ENCODE assay signal across 10 cellular contexts in the genomic region with DNA sequence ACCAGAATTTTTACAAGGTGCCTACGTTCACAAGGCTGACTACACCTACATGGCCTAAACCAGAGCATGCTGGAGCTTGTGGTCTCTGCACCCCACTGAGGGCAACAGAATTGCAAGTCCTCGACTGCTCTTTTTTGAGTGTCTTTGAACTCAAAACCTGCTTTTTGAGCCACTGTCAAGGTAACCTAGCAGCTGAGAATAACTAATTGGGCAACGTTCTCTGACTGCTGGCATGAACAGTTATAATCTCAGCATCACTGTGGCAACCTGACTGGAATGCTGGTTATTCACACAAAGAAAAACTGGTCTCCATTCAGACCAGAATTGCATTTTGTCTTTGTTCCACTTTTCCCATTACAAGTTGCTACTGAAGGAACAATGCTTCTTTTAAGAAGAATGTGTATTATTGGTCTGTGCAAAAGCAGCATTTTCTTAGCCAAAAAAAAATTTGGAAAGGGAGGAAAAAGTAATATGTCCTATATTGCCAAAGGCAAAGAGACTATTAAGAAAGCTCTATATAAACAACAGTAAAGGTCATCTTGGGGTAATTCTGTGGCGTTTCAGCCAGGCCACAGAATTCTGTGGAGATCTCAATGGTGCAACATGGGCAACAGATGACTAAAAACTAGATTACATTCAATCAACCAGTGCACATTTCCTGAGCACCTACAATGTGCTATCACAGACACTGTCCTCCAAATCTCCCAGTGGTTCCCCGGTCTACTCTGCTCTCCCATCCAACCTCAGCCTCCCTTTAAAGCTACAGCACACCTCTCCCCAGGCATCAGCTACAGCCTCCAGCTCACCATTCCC.
DNase-seq lines count a peak whose midpoint lies in the region; ATAC-seq lines count a peak whose summit lies in the region.
"Had no signal": no experiment of that assay in that cellular context is flagged by ENCODE, and none has a peak within 500 bp of the region (broad histone marks: within the 10 kb centered on the region; RNA-seq: fewer than 3 reads in every experiment).

No MANE protein-coding gene starts in this region.

- ATAC-seq in GM21515 (IDR thresholded peaks at IDR 0.05; ENCODE audit: unreplicated experiment) (no peak), HG03439 (IDR thresholded peaks at IDR 0.05; ENCODE audit: unreplicated experiment) (no peak)

- DNase-seq in AG20443 (ENCODE audit: low spot score): peak; percentile 53
- DNase-seq in HCEC 1CT: peak; percentile 53
- peak; percentile 88 for DNase-seq in astrocyte of the hippocampus (ENCODE audit: low read depth, low spot score)
- peak; percentile 20 for DNase-seq in kidney tubule cell (ENCODE audit: low spot score)
- DNase-seq in stimulated activated CD4-positive, alpha-beta T cell treated with anti-CD3 and anti-CD28 coated beads, Interleukin-2, amount 100 ng/mL, for 24 hours: no peak
- DNase-seq in NCI-H526 (lab: John Stamatoyannopoulos, UW): no peak
- DNase-seq: NCI-H1436, ovary had no signal

Comparison
In these comparisons a context has a peak if more than half of its experiments do, and no peak if none do; other contexts are left out.
1. DNase-seq: peak in AG20443 (single experiment), HCEC 1CT (single experiment), astrocyte of the hippocampus (single experiment) and kidney tubule cell (single experiment); none in stimulated activated CD4-positive, alpha-beta T cell treated with anti-CD3 and anti-CD28 coated beads, Interleukin-2, amount 100 ng/mL, for 24 hours (0 of 2) and NCI-H526 (0 of 2).